In genomic region chr2:165573534-165574461, GRCh38 we compare ENCODE assay signal across 8 cellular contexts.
A peak's percentile ranks its signal among the peaks of the same experiment; 100 is the strongest.
DNase-seq lines count a peak whose midpoint lies in the region; ATAC-seq, FAIRE-seq and TF ChIP-seq lines count a peak whose summit lies in the region.

No MANE protein-coding gene starts in this region.

- peaks cover 4% of the 10 kb centered on the region for H3K4me1 Mint-ChIP-seq in memory B cell

- no peaks in the 10 kb centered on the region for H3K36me3 Mint-ChIP-seq in memory B cell

- DNase-seq in H54 (ENCODE audit: insufficient read length, low spot score) = peak; percentile 30
- DNase-seq in NCI-H526 treated with DMSO at 0.1 percent for 48 hours (lab: John Stamatoyannopoulos, UW) = peak; percentile 98
- DNase-seq in ecto neural progenitor cell (ENCODE audit: low spot score) = peak; percentile 88
- no peak for DNase-seq in memory B cell (ENCODE audit: low spot score in 2 of 2)
- peak; percentile 40 for DNase-seq in urothelium cell line (ENCODE audit: low spot score)
- no peak for DNase-seq in AG20443 (ENCODE audit: low spot score)
- DNase-seq in stimulated activated naive CD8-positive, alpha-beta T cell treated with anti-CD3 and anti-CD28 coated beads, Interleukin-15, Interleukin-2, amounts not matched to agents 100 U/mL and 50 U/mL, for 24 hours = no peak
- DNase-seq in CD1c-positive myeloid dendritic cell (ENCODE audit: extremely low spot score) = no peak

- no peaks in the 10 kb centered on the region for H3K9me3 Mint-ChIP-seq in memory B cell

- no peak for TF ChIP-seq POLR2A in H54 (IDR thresholded peaks at IDR 0.05; ENCODE audit: low read depth, low read length)

- ATAC-seq in memory B cell (ENCODE audit: low read depth) = peak; percentile 38
- ATAC-seq in stimulated activated naive CD8-positive, alpha-beta T cell treated with anti-CD3 and anti-CD28 coated beads, Interleukin-15, Interleukin-2, amounts not matched to agents 100 U/mL and 50 U/mL, for 24 hours = no peak

- peaks cover 5% of the 10 kb centered on the region for H3K27me3 Mint-ChIP-seq in memory B cell

- H3K27ac Mint-ChIP-seq in memory B cell = no peak overlapping the region

- FAIRE-seq in H54 (lab: Jason Lieb, UNC) (peak; percentile 86), urothelium cell line (lab: Jason Lieb, UNC) (peak; percentile 27)

- peak overlapping the region; percentile 40 for H3K4me3 Mint-ChIP-seq in memory B cell

Comparison
In these comparisons a context has a peak if more than half of its experiments do, and no peak if none do; other contexts are left out.
1. DNase-seq: peak in H54 (single experiment), NCI-H526 treated with DMSO at 0.1 percent for 48 hours (single experiment), ecto neural progenitor cell (single experiment) and urothelium cell line (single experiment); none in memory B cell (0 of 2), AG20443 (single experiment), stimulated activated naive CD8-positive, alpha-beta T cell treated with anti-CD3 and anti-CD28 coated beads, Interleukin-15, Interleukin-2, amounts not matched to agents 100 U/mL and 50 U/mL, for 24 hours (single experiment) and CD1c-positive myeloid dendritic cell (single experiment).